9 cellular contexts compared by ENCODE assay signal in genomic region chr7:4792537-4793126, GRCh38. TPM values are rescaled to one million over a fixed set of nuclear protein-coding genes. Genes with fewer than 3 reads are reported as not detected.
DNase-seq lines count a peak whose midpoint lies in the region; ATAC-seq, FAIRE-seq and TF ChIP-seq lines count a peak whose summit lies in the region.
"Had no signal": no experiment of that assay in that cellular context is flagged by ENCODE, and none has a peak within 500 bp of the region (broad histone marks: within the 10 kb centered on the region; RNA-seq: fewer than 3 reads in every experiment).

No MANE protein-coding gene starts in this region.

- peak; percentile 68 for TF ChIP-seq POLR2A in GM12878 (IDR thresholded peaks at IDR 0.05; ENCODE audit: low read depth, low read length)

- no peak overlapping the region for H3K27ac ChIP-seq in GM12878 (ENCODE audit: control insufficient read depth, insufficient read depth)

- RAD21 ChIA-PET in GM12878 (lab: Charles Lee; ENCODE audit: unreplicated experiment), result interaction anchor here (0.6 kb wide), 1 partner anchor 1350 kb away, joined by 3 read pairs; no protein-coding TSS in a partner anchor

- intact Hi-C loops in GM12878 (cut with micrococcal nuclease; ENCODE audit: unreplicated experiment), result loop anchor here (10.0 kb wide), 1 partner anchor 182 kb away; no protein-coding TSS in a partner anchor

- peaks cover 0 to 16% of the 10 kb centered on the region in 2 experiments; a peak in 2 of 4 replicates for H3K36me3 ChIP-seq in GM12878 (ENCODE audit: control insufficient read depth in 2 of 2, insufficient read depth in 2 of 2, low read length in 1 of 2)

- H3K9ac ChIP-seq in GM12878 (ENCODE audit: control insufficient read depth, insufficient read depth, low read length), result no peak overlapping the region

- no peak overlapping the region for H2AFZ ChIP-seq in GM12878 (ENCODE audit: control insufficient read depth, low read depth, low read length)

- H4K20me1 ChIP-seq in GM12878 (ENCODE audit: control insufficient read depth, insufficient read depth), result no peaks in the 10 kb centered on the region

- H3K27me3 ChIP-seq in GM12878 (replicated peaks in 1 of 2; ENCODE audit: control insufficient read depth in 2 of 2, insufficient read depth in 2 of 2, low read length in 1 of 2), result no peaks in the 10 kb centered on the region

- WGBS in GM12878 (ENCODE audit: insufficient coverage, insufficient replicate concordance, low lambda C conversion rate, missing lambda C conversion rate), result 82% methylated on average over 47 of the region's 47 CpGs

- POLR2A ChIA-PET in GM12878 (lab: Charles Lee), result no interaction called here

- peaks cover 18% of the 10 kb centered on the region for H3K4me1 Mint-ChIP-seq in stimulated activated naive CD8-positive, alpha-beta T cell treated with anti-CD3 and anti-CD28 coated beads, Interleukin-15, amount 100 ng/mL, for 72 hours

- in situ Hi-C loops in GM12878 (cut with MboI), result no loop called here

- SMC1A ChIA-PET in GM12878 (lab: Charles Lee; ENCODE audit: uncharacterized antibody, unreplicated experiment), result no interaction called here

- no peak for TF ChIP-seq EP300 in GM12878 (IDR thresholded peaks at IDR 0.05; ENCODE audit: borderline replicate concordance in 1 of 2, control insufficient read depth in 1 of 2, low read depth in 2 of 2, low read length in 2 of 2)

- no peaks in the 10 kb centered on the region; the same call in 2 of the 3 replicates for H3K9me3 ChIP-seq in GM12878 (replicated peaks; ENCODE audit: control insufficient read depth, insufficient read depth, low read length)

- no peak overlapping the region for H3K4me2 ChIP-seq in GM12878 (ENCODE audit: control insufficient read depth, insufficient read depth)

- TF ChIP-seq RAD21 in GM12878 (IDR thresholded peaks at IDR 0.05; ENCODE audit: insufficient read depth, low read depth, low read length), result no peak

- TF ChIP-seq CTCF in GM12878 (IDR thresholded peaks at IDR 0.05 in 2 of 3, conservative IDR thresholded peaks at IDR 0.05 in 1 of 3; ENCODE audit: control insufficient read depth in 2 of 3, extremely low read depth in 1 of 3, insufficient read depth in 1 of 3, low read depth in 3 of 3, low read length in 3 of 3), result no peak

- H3K9me3 Mint-ChIP-seq in stimulated activated naive CD8-positive, alpha-beta T cell treated with anti-CD3 and anti-CD28 coated beads, Interleukin-15, amount 100 ng/mL, for 72 hours, result no peaks in the 10 kb centered on the region

- H3K27ac Mint-ChIP-seq in stimulated activated naive CD8-positive, alpha-beta T cell treated with anti-CD3 and anti-CD28 coated beads, Interleukin-15, amount 100 ng/mL, for 72 hours, result no peak overlapping the region
- H3K27ac Mint-ChIP-seq: brain had no signal

- CTCF ChIA-PET in GM12878 (lab: Yijun Ruan, JAX), result interaction anchor here (0.6 to 2.8 kb wide), 4 partner anchors 16 to 299 kb away, joined by 3 to 12 read pairs (median 4); partner anchors contain the start of gene AP5Z1

- no peaks in the 10 kb centered on the region for H3K27me3 Mint-ChIP-seq in stimulated activated naive CD8-positive, alpha-beta T cell treated with anti-CD3 and anti-CD28 coated beads, Interleukin-15, amount 100 ng/mL, for 72 hours

- ATAC-seq in HG02981 (IDR thresholded peaks at IDR 0.05; ENCODE audit: unreplicated experiment), result peak; percentile 11
- ATAC-seq in GM12878, result peak; percentile 8
- peak; percentile 27 for ATAC-seq in stimulated activated naive CD8-positive, alpha-beta T cell treated with anti-CD3 and anti-CD28 coated beads, Interleukin-15, amount 100 ng/mL, for 72 hours
- ATAC-seq in GM21723 (IDR thresholded peaks at IDR 0.05; ENCODE audit: unreplicated experiment), result no peak
- no peak for ATAC-seq in HG03175 (IDR thresholded peaks at IDR 0.05; ENCODE audit: unreplicated experiment)

- H3K4me3 Mint-ChIP-seq in stimulated activated naive CD8-positive, alpha-beta T cell treated with anti-CD3 and anti-CD28 coated beads, Interleukin-15, amount 100 ng/mL, for 72 hours, result peak overlapping the region in 1 of 2 donors; percentile 60

- no peak overlapping the region for H3K4me3 ChIP-seq in GM12878

- no peaks in the 10 kb centered on the region for H3K4me1 ChIP-seq in GM12878 (ENCODE audit: control insufficient read depth, insufficient read depth, low read length)

- FAIRE-seq in GM12878 (lab: Jason Lieb, UNC), result no peak

- H3K79me2 ChIP-seq in GM12878 (ENCODE audit: control insufficient read depth, insufficient read depth, low read length), result no peaks in the 10 kb centered on the region

- DNase-seq in GM12878 (ENCODE audit: low read depth, low spot score), result no peak
- DNase-seq in iris pigment epithelial cell (ENCODE audit: low read depth), result peak; percentile 38
- no peak for DNase-seq in stimulated activated naive CD8-positive, alpha-beta T cell treated with anti-CD3 and anti-CD28 coated beads, Interleukin-15, amount 100 ng/mL, for 72 hours
- DNase-seq in inferior parietal cortex (ENCODE audit: extremely low spot score), result no peak
- DNase-seq in NCI-H226, result no peak

- BruUV-seq in GM12878 (replicated peaks; lab: Mats Ljungman, UMichigan), result no TSS peak

TF ChIP-seq in GM12878, 131 proteins besides CTCF, POLR2A, EP300 and RAD21:
- no peak for TF ChIP-seq NR2C1 (IDR thresholded peaks at IDR 0.05)
- TF ChIP-seq, protein P1, sequence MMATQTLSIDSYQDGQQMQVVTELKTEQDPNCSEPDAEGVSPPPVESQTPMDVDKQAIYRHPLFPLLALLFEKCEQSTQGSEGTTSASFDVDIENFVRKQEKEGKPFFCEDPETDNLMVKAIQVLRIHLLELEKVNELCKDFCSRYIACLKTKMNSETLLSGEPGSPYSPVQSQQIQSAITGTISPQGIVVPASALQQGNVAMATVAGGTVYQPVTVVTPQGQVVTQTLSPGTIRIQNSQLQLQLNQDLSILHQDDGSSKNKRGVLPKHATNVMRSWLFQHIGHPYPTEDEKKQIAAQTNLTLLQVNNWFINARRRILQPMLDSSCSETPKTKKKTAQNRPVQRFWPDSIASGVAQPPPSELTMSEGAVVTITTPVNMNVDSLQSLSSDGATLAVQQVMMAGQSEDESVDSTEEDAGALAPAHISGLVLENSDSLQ (IDR thresholded peaks at IDR 0.05), result no peak
- TF ChIP-seq, protein P2, sequence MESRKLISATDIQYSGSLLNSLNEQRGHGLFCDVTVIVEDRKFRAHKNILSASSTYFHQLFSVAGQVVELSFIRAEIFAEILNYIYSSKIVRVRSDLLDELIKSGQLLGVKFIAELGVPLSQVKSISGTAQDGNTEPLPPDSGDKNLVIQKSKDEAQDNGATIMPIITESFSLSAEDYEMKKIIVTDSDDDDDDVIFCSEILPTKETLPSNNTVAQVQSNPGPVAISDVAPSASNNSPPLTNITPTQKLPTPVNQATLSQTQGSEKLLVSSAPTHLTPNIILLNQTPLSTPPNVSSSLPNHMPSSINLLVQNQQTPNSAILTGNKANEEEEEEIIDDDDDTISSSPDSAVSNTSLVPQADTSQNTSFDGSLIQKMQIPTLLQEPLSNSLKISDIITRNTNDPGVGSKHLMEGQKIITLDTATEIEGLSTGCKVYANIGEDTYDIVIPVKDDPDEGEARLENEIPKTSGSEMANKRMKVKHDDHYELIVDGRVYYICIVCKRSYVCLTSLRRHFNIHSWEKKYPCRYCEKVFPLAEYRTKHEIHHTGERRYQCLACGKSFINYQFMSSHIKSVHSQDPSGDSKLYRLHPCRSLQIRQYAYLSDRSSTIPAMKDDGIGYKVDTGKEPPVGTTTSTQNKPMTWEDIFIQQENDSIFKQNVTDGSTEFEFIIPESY (IDR thresholded peaks at IDR 0.05), result no peak
- no peak for TF ChIP-seq SPI1 (IDR thresholded peaks at IDR 0.05; ENCODE audit: borderline replicate concordance, insufficient read depth, low read depth, low read length)
- no peak for TF ChIP-seq HDAC6 (IDR thresholded peaks at IDR 0.05; ENCODE audit: unreplicated experiment)
- no peak for TF ChIP-seq ZSCAN29 (IDR thresholded peaks at IDR 0.05)
- no peak for TF ChIP-seq POLR2AphosphoS2 (IDR thresholded peaks at IDR 0.05; ENCODE audit: low read depth, low read length)
- no peak for TF ChIP-seq POLR2AphosphoS5 (IDR thresholded peaks at IDR 0.05; ENCODE audit: low read length)
- TF ChIP-seq MEF2A (IDR thresholded peaks at IDR 0.05; ENCODE audit: insufficient read depth, low read depth, low read length), result no peak
- TF ChIP-seq CREM (IDR thresholded peaks at IDR 0.05; ENCODE audit: low read depth), result no peak
- TF ChIP-seq NFIC (IDR thresholded peaks at IDR 0.05; ENCODE audit: low read depth, low read length), result no peak

RNA-seq across cellular contexts. Expression of gene AP5Z1, which starts 17.2 kb away (rescaled TPM):
- 44.4 and 49.6 TPM in 2 replicates for total RNA-seq in GM12878 (2013; cell fraction: nucleolus; rRNA removed)
- total RNA-seq in GM12878 (2014; rRNA removed), result 18.5 and 28.5 TPM in 2 replicates
- total RNA-seq in GM12878 (2014; rRNA removed; fragmentation: Illumina TruSeq; extraction: Trizol), result 6.6 and 7.6 TPM in 2 replicates
- total RNA-seq in GM12878 (2021), result 35.3 and 43.4 TPM in 2 replicates
- 6.4 TPM for polyA plus RNA-seq in GM12878 (2011; ENCODE audit: low read depth)
- polyA plus RNA-seq in GM12878 (2011; rRNA removed), result 4.1 and 10.4 TPM in 2 replicates
- 12.6 and 22.6 TPM in 2 replicates for polyA plus RNA-seq in GM12878 (2011; cell fraction: cytosol; rRNA removed)
- polyA plus RNA-seq in GM12878 (2011; cell fraction: nucleus; rRNA removed), result 137 and 174 TPM in 2 replicates
- polyA plus RNA-seq in GM12878 (2012), result 27.1 and 35.0 TPM in 2 replicates
- 1.1 and 4.8 TPM in 2 replicates for polyA plus RNA-seq in GM12878 (2014; fragmentation: Illumina TruSeq; extraction: Trizol)
- 1 to 10 TPM in 1 of 2 experiments, under 1 TPM in 1; 0.37 to 2.2 TPM for polyA plus RNA-seq in GM12878 (2014; fragmentation: Nextera tagmentation; extraction: Ambion mirVana)
- 40.5 and 46.1 TPM in 2 replicates for polyA plus RNA-seq in GM12878 (2014; rRNA removed)
- polyA plus RNA-seq in GM12878 (2016; fragmentation: Nextera tagmentation; extraction: Ambion mirVana), result 10 to 100 TPM; 29.2 to 33.8 TPM
- polyA minus RNA-seq in GM12878 (2011; rRNA and poly(A)+ RNA removed), result 6.1 and 12.3 TPM in 2 replicates
- polyA minus RNA-seq in GM12878 (2011; cell fraction: cytosol; rRNA and poly(A)+ RNA removed), result 8.3 and 10.4 TPM in 2 replicates
- 41.2 and 66.5 TPM in 2 replicates for polyA minus RNA-seq in GM12878 (2011; cell fraction: nucleus; rRNA and poly(A)+ RNA removed)

Comparison
In these comparisons a context has a peak if more than half of its experiments do, and no peak if none do; other contexts are left out.
1. ATAC-seq: peak in HG02981 (single experiment), GM12878 (single experiment) and stimulated activated naive CD8-positive, alpha-beta T cell treated with anti-CD3 and anti-CD28 coated beads, Interleukin-15, amount 100 ng/mL, for 72 hours (single experiment); none in GM21723 (single experiment) and HG03175 (single experiment).